In the genomic region with DNA sequence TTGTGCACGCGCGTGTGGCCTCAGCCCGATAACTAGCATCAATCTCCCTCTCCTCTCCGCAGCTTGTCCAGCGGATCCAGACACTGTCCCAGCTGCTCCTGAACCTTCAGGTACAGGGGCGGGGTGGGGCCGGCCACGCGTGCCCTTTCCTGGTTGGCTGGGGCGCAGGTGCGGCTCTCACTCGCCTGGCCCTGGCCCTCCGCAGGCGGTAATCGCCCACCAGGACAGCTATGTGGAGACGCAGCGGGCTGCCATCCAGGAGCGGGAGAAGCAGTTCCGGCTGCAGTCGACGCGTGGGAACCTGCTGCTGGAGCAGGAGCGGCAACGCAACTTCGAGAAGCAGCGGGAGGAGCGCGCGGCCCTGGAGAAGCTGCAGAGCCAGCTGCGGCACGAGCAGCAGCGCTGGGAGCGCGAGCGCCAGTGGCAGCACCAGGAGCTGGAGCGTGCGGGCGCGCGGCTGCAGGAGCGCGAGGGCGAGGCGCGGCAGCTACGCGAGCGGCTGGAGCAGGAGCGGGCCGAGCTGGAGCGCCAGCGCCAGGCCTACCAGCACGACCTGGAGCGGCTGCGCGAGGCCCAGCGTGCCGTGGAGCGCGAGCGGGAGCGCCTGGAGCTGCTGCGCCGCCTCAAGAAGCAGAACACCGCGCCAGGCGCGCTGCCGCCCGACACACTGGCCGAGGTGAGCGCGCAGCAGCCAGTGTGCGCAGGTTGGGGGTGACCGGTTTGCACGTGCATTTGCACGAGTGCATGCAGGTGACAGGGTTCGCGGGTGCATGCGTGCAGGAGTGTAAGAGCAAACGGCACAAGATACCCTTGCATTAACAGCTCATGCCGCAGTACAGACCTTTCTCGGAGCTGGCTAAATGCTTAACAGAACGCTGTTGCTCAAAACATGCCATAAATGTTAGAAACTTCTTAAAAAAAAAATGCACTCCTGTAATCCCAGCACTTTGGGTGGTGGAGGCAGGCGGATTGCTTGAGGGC, we compare ENCODE assay signal across 1 cellular context.
TF ChIP-seq lines count a peak whose summit lies in the region.

No MANE protein-coding gene starts in this region.

TF ChIP-seq in GM12878, 131 proteins besides CTCF, POLR2A, EP300 and RAD21:
- TF ChIP-seq SMAD1 (IDR thresholded peaks at IDR 0.05; ENCODE audit: low read depth, partially characterized antibody) (no peak), SIX5 (IDR thresholded peaks at IDR 0.05; ENCODE audit: low read depth, low read length, severe bottlenecking) (no peak), BHLHE40 (IDR thresholded peaks at IDR 0.05; ENCODE audit: borderline replicate concordance in 1 of 2, low read depth in 2 of 2, low read length in 1 of 2) (no peak), HCFC1 (IDR thresholded peaks at IDR 0.05; ENCODE audit: low read length) (no peak)
